14 cellular contexts compared by ENCODE assay signal in genomic region chr4:3239998-3240920, GRCh38. TPM values are rescaled to one million over a fixed set of nuclear protein-coding genes. Genes with fewer than 3 reads are reported as not detected.
A peak's percentile ranks its signal among the peaks of the same experiment; 100 is the strongest.
DNase-seq lines count a peak whose midpoint lies in the region; ATAC-seq and TF ChIP-seq lines count a peak whose summit lies in the region.
"Had no signal": no experiment of that assay in that cellular context is flagged by ENCODE, and none has a peak within 500 bp of the region (broad histone marks: within the 10 kb centered on the region; RNA-seq: fewer than 3 reads in every experiment).

No MANE protein-coding gene starts in this region.

- ATAC-seq in T-helper 17 cell = no peak

- no peaks in the 10 kb centered on the region for H3K9me3 Mint-ChIP-seq in progenitor cell of endocrine pancreas (ENCODE audit: low read depth)
- H3K9me3 Mint-ChIP-seq: activated CD4-positive, alpha-beta T cell treated with anti-CD3 and anti-CD28 coated beads, Interleukin-2, amount 10 ng/mL, durations not matched to agents 7 days and 5 days; stimulated activated naive CD8-positive, alpha-beta T cell treated with anti-CD3 and anti-CD28 coated beads, Interleukin-15, Interleukin-2, amounts not matched to agents 100 ng/mL and 50 ng/mL, for 24 hours had no signal

- H3K27me3 Mint-ChIP-seq in T-helper 17 cell = no peaks in the 10 kb centered on the region
- no peaks in the 10 kb centered on the region for H3K27me3 Mint-ChIP-seq in progenitor cell of endocrine pancreas
- H3K27me3 Mint-ChIP-seq: activated CD4-positive, alpha-beta T cell treated with anti-CD3 and anti-CD28 coated beads, Interleukin-2, amount 10 ng/mL, durations not matched to agents 7 days and 5 days; stimulated activated naive CD8-positive, alpha-beta T cell treated with anti-CD3 and anti-CD28 coated beads, Interleukin-15, Interleukin-2, amounts not matched to agents 100 ng/mL and 50 ng/mL, for 24 hours had no signal

- H3K4me1 Mint-ChIP-seq in T-helper 17 cell (peaks cover 15% of the 10 kb centered on the region), progenitor cell of endocrine pancreas (ENCODE audit: low read depth) (peaks cover 1% of the 10 kb centered on the region)

- H3K27ac Mint-ChIP-seq in T-helper 17 cell (peak overlapping the region; percentile 9), progenitor cell of endocrine pancreas (peak overlapping the region; percentile 85)
- H3K27ac Mint-ChIP-seq: activated CD4-positive, alpha-beta T cell treated with anti-CD3 and anti-CD28 coated beads, Interleukin-2, amount 10 ng/mL, durations not matched to agents 7 days and 5 days; stimulated activated naive CD8-positive, alpha-beta T cell treated with anti-CD3 and anti-CD28 coated beads, Interleukin-15, Interleukin-2, amounts not matched to agents 100 ng/mL and 50 ng/mL, for 24 hours had no signal

- peak; percentile 93 for DNase-seq in DMS 273 (lab: John Stamatoyannopoulos, UW; ENCODE audit: unreplicated experiment)
- DNase-seq in NCI-H1417 (lab: John Stamatoyannopoulos, UW) = peak; percentile 84 to 99 (median 97)
- no peak for DNase-seq in T-helper 17 cell
- DNase-seq in progenitor cell of endocrine pancreas (ENCODE audit: low spot score, unreplicated experiment) = no peak
- DNase-seq in CD1c-positive myeloid dendritic cell (ENCODE audit: extremely low spot score) = no peak
- DNase-seq in AG08396 (ENCODE audit: low spot score) = no peak
- no peak for DNase-seq in middle frontal gyrus (ENCODE audit: extremely low spot score, low spot score)
- DNase-seq: activated CD4-positive, alpha-beta T cell treated with anti-CD3 and anti-CD28 coated beads, Interleukin-2, amount 10 ng/mL, durations not matched to agents 7 days and 5 days; activated naive CD4-positive, alpha-beta T cell treated with anti-CD3 and anti-CD28 coated beads, Interleukin-2, amount 50 U/mL, for 16 hours; Calu3; HCEC 1CT; kidney glomerular epithelial cell had no signal

- H3K36me3 Mint-ChIP-seq in T-helper 17 cell (ENCODE audit: low read depth) = peaks cover 2% of the 10 kb centered on the region
- H3K36me3 Mint-ChIP-seq in progenitor cell of endocrine pancreas (ENCODE audit: insufficient read depth) = peaks cover 6% of the 10 kb centered on the region

- no peak for TF ChIP-seq CTCF in progenitor cell of endocrine pancreas (IDR thresholded peaks at IDR 0.05; ENCODE audit: unreplicated experiment)

- H3K4me3 Mint-ChIP-seq in T-helper 17 cell (no peak overlapping the region), progenitor cell of endocrine pancreas (ENCODE audit: low read depth) (no peak overlapping the region)
- H3K4me3 Mint-ChIP-seq: activated CD4-positive, alpha-beta T cell treated with anti-CD3 and anti-CD28 coated beads, Interleukin-2, amount 10 ng/mL, durations not matched to agents 7 days and 5 days; stimulated activated naive CD8-positive, alpha-beta T cell treated with anti-CD3 and anti-CD28 coated beads, Interleukin-15, Interleukin-2, amounts not matched to agents 100 ng/mL and 50 ng/mL, for 24 hours had no signal

- no peaks in the 10 kb centered on the region for H3K9me3 ChIP-seq in T-helper 17 cell (ENCODE audit: control insufficient read depth, low read length, poor library complexity, severe bottlenecking)
- H3K9me3 ChIP-seq: right atrium auricular region had no signal

RNA-seq across cellular contexts. Expression of gene MSANTD1, which starts 8.7 kb away (rescaled TPM):
- total RNA-seq in T-helper 17 cell = 1 to 10 TPM; 1.5 to 1.7 TPM
- 2.1 and 2.4 TPM in 2 replicates for total RNA-seq in progenitor cell of endocrine pancreas
- total RNA-seq: right atrium auricular region had no signal

RNA-seq across cellular contexts. Expression of gene RGS12, which starts 52.6 kb away (rescaled TPM):
- total RNA-seq in T-helper 17 cell (1 to 10 TPM; 4.0 to 5.0 TPM), progenitor cell of endocrine pancreas (102 and 106 TPM in 2 replicates)

Comparison
In these comparisons a context has a peak if more than half of its experiments do, and no peak if none do; other contexts are left out.
1. DNase-seq: peak in DMS 273 (single experiment) and NCI-H1417 (3 of 3); none in T-helper 17 cell (0 of 3), progenitor cell of endocrine pancreas (single experiment), CD1c-positive myeloid dendritic cell (single experiment), AG08396 (single experiment) and middle frontal gyrus (single experiment).
2. RNA of gene RGS12, which starts 52.6 kb away (total RNA-seq): 102 to 106 TPM in progenitor cell of endocrine pancreas; 4.0 to 5.0 TPM in T-helper 17 cell; every median in the first group is over 10 times any median in the second.